In the genomic region with DNA sequence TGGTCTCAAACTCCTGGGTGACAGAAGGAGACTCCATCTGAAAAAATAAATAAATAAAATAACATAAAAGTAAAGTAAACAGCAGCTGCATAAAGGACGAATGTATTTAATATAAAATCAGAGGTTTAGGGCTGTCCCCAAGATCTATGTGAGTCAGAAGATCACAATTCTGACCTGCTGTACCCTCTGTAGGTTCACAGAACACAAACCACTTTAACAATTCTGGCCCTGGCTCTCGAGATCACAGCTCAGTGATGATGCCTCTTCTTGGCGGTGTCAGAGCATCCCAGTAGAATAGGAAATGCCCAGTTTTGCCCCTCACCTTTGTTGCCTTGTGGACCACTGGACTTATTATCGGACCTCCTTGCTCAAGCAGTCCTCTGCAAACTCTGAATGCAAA, we compare ENCODE assay signal across 25 cellular contexts.
"Had no signal": no experiment of that assay in that cellular context is flagged by ENCODE, and none has a peak within 500 bp of the region (broad histone marks: within the 10 kb centered on the region; RNA-seq: fewer than 3 reads in every experiment).

No MANE protein-coding gene starts in this region.

- H3K27me3 Mint-ChIP-seq: progenitor cell of endocrine pancreas; stimulated activated naive B cell treated with anti-CD40 and anti-IgM and Interleukin-4, amounts not matched to agents 10 μg/mL and 1 μg/mL and 100 μg/mL, for 72 hours; stimulated activated naive CD8-positive, alpha-beta T cell treated with anti-CD3 and anti-CD28 coated beads, Interleukin-15, Interleukin-2, amounts not matched to agents 100 ng/mL and 50 ng/mL, for 24 hours had no signal

- H3K4me3 ChIP-seq: neural progenitor cell, ovary, psoas muscle, right lobe of liver, sigmoid colon, stomach, thoracic aorta, thyroid gland, tibial nerve, upper lobe of left lung, vagina had no signal

- DNase-seq: occipital lobe; ovary; psoas muscle; right cardiac atrium; right lobe of liver; sigmoid colon; small intestine; stimulated activated CD4-positive, alpha-beta T cell treated with anti-CD3 and anti-CD28 coated beads, Interleukin-15, amount 100 ng/mL, for 24 hours; stimulated activated CD4-positive, alpha-beta T cell treated with anti-CD3 and anti-CD28 coated beads, Interleukin-2, amount 100 ng/mL, for 24 hours; stimulated activated CD4-positive, alpha-beta T cell treated with anti-CD3 and anti-CD28 coated beads, Interleukin-2, amount 100 ng/mL, for 48 hours; stimulated activated CD4-positive, alpha-beta T cell treated with anti-CD3 and anti-CD28 coated beads, Interleukin-4, amount 100 ng/mL, for 24 hours; stimulated activated naive B cell treated with anti-CD40 and anti-IgM and Interleukin-4, amounts not matched to agents 10 μg/mL and 1 μg/mL and 100 μg/mL, for 72 hours; stimulated activated naive CD4-positive, alpha-beta T cell treated with Interleukin-2 at 50 U/mL for 16 hours; thyroid gland; upper lobe of left lung had no signal

- H3K27ac Mint-ChIP-seq: nephron; neural progenitor cell; progenitor cell of endocrine pancreas; stimulated activated effector memory CD8-positive, alpha-beta T cell treated with anti-CD3 and anti-CD28 coated beads, Interleukin-12 subunit alpha, Interleukin-12 subunit beta, amount 100 ng/mL, for 72 hours; stimulated activated naive B cell treated with anti-CD40 and anti-IgM and Interleukin-4, amounts not matched to agents 10 μg/mL and 1 μg/mL and 100 μg/mL, for 72 hours; stimulated activated naive CD8-positive, alpha-beta T cell treated with anti-CD3 and anti-CD28 coated beads, Interleukin-15, Interleukin-2, amounts not matched to agents 100 ng/mL and 50 ng/mL, for 24 hours had no signal

- ATAC-seq: psoas muscle; right cardiac atrium; right lobe of liver; stimulated activated effector memory CD8-positive, alpha-beta T cell treated with anti-CD3 and anti-CD28 coated beads, Interleukin-12 subunit alpha, Interleukin-12 subunit beta, amount 100 ng/mL, for 72 hours; stimulated activated naive B cell treated with anti-CD40 and anti-IgM and Interleukin-4, amounts not matched to agents 10 μg/mL and 1 μg/mL and 100 μg/mL, for 72 hours had no signal

- H3K4me3 Mint-ChIP-seq: nephron; neural progenitor cell; stimulated activated effector memory CD8-positive, alpha-beta T cell treated with anti-CD3 and anti-CD28 coated beads, Interleukin-12 subunit alpha, Interleukin-12 subunit beta, amount 100 ng/mL, for 72 hours; stimulated activated naive B cell treated with anti-CD40 and anti-IgM and Interleukin-4, amounts not matched to agents 10 μg/mL and 1 μg/mL and 100 μg/mL, for 72 hours; stimulated activated naive CD8-positive, alpha-beta T cell treated with anti-CD3 and anti-CD28 coated beads, Interleukin-15, Interleukin-2, amounts not matched to agents 100 ng/mL and 50 ng/mL, for 24 hours had no signal

- H3K36me3 ChIP-seq: neural progenitor cell, ovary, right lobe of liver, sigmoid colon, stomach, thoracic aorta, thyroid gland, tibial nerve, upper lobe of left lung, vagina had no signal

- H3K27ac ChIP-seq: neural progenitor cell, ovary, parathyroid adenoma, psoas muscle, right lobe of liver, sigmoid colon, stomach, thoracic aorta, thyroid gland, tibial nerve, upper lobe of left lung, vagina had no signal

- H3K9me3 ChIP-seq: ovary, psoas muscle, right lobe of liver, sigmoid colon, thoracic aorta, thyroid gland, tibial nerve, upper lobe of left lung, vagina had no signal

- H3K4me1 Mint-ChIP-seq: nephron; neural progenitor cell; stimulated activated effector memory CD8-positive, alpha-beta T cell treated with anti-CD3 and anti-CD28 coated beads, Interleukin-12 subunit alpha, Interleukin-12 subunit beta, amount 100 ng/mL, for 72 hours had no signal

- H3K36me3 Mint-ChIP-seq: stimulated activated effector memory CD8-positive, alpha-beta T cell treated with anti-CD3 and anti-CD28 coated beads, Interleukin-12 subunit alpha, Interleukin-12 subunit beta, amount 100 ng/mL, for 72 hours; stimulated activated naive B cell treated with anti-CD40 and anti-IgM and Interleukin-4, amounts not matched to agents 10 μg/mL and 1 μg/mL and 100 μg/mL, for 72 hours had no signal

- H3K27me3 ChIP-seq: neural progenitor cell, ovary, right lobe of liver, sigmoid colon, stomach, thyroid gland, tibial nerve, upper lobe of left lung, vagina had no signal
